Comparison of ENCODE assay signal across 1 cellular context in genomic region chr20:43514062-43514971, GRCh38.
A peak's percentile ranks its signal among the peaks of the same experiment; 100 is the strongest.
TF ChIP-seq lines count a peak whose summit lies in the region.

No MANE protein-coding gene starts in this region.

TF ChIP-seq in GM12878, 131 proteins besides CTCF, POLR2A, EP300 and RAD21 (continued from another document and continues in another):
- TF ChIP-seq TCF7 (IDR thresholded peaks at IDR 0.05; ENCODE audit: borderline replicate concordance): no peak
- peak; percentile 25; the same call in 1 of the 2 replicates for TF ChIP-seq ATF7 (IDR thresholded peaks at IDR 0.05; ENCODE audit: low read depth)
- TF ChIP-seq MLLT1 (IDR thresholded peaks at IDR 0.05): 0 out of 2 replicates have a peak, but pooled peaks have one; percentile 29
- TF ChIP-seq ZNF217 (IDR thresholded peaks at IDR 0.05): no peak
- 0 out of 2 replicates have a peak, but pooled peaks have one; percentile 13 for TF ChIP-seq NRF1 (conservative IDR thresholded peaks at IDR 0.05; ENCODE audit: low read depth, low read length)
- TF ChIP-seq SIX5 (IDR thresholded peaks at IDR 0.05; ENCODE audit: low read depth, low read length, severe bottlenecking): no peak
- TF ChIP-seq NKRF (conservative IDR thresholded peaks at IDR 0.05): peak; percentile 44
- no peak; the same call in 1 of the 2 replicates for TF ChIP-seq MAX (IDR thresholded peaks at IDR 0.05; ENCODE audit: low read depth, low read length)
- no peak for TF ChIP-seq PRDM15 (CRISPR knock-in tag; IDR thresholded peaks at IDR 0.05)
- peak; percentile 53 for TF ChIP-seq SP1 (IDR thresholded peaks at IDR 0.05; ENCODE audit: low read depth, low read length)
- no peak for TF ChIP-seq RBBP5 (conservative IDR thresholded peaks at IDR 0.05)
- no peak for TF ChIP-seq SMAD1 (IDR thresholded peaks at IDR 0.05; ENCODE audit: low read depth, partially characterized antibody)
- no peak for TF ChIP-seq HDAC2 (IDR thresholded peaks at IDR 0.05)
- TF ChIP-seq SRF (IDR thresholded peaks at IDR 0.05; ENCODE audit: low read depth in 2 of 2, low read length in 2 of 2): no peak
- no peak for TF ChIP-seq ATF2 (IDR thresholded peaks at IDR 0.05; ENCODE audit: low read length)
- TF ChIP-seq GABPA (IDR thresholded peaks at IDR 0.05; ENCODE audit: low read depth): no peak
- no peak for TF ChIP-seq ZBTB4 (CRISPR knock-in tag; IDR thresholded peaks at IDR 0.05)
- TF ChIP-seq ZNF24 (IDR thresholded peaks at IDR 0.05): no peak
- no peak for TF ChIP-seq BACH1 (IDR thresholded peaks at IDR 0.05; ENCODE audit: borderline replicate concordance)
- no peak for TF ChIP-seq SREBF1 (IDR thresholded peaks at IDR 0.05; ENCODE audit: low read length)
- TF ChIP-seq CUX1 (IDR thresholded peaks at IDR 0.05; ENCODE audit: insufficient replicate concordance, low read depth, low read length): no peak
- no peak for TF ChIP-seq HCFC1 (IDR thresholded peaks at IDR 0.05; ENCODE audit: low read length)
- TF ChIP-seq ZNF687 (IDR thresholded peaks at IDR 0.05): peak; percentile 49; the same call in 1 of the 2 replicates
- TF ChIP-seq KDM1A (IDR thresholded peaks at IDR 0.05; ENCODE audit: borderline replicate concordance): no peak
- peak; percentile 97 for TF ChIP-seq HDGF (IDR thresholded peaks at IDR 0.05)
- TF ChIP-seq CBX5 (IDR thresholded peaks at IDR 0.05; ENCODE audit: low read depth): no peak
- TF ChIP-seq RUNX3 (IDR thresholded peaks at IDR 0.05; ENCODE audit: low read length): peak; percentile 67
- 0 out of 2 replicates have a peak, but pooled peaks have one; percentile 7 for TF ChIP-seq CREM (IDR thresholded peaks at IDR 0.05; ENCODE audit: low read depth)
- no peak for TF ChIP-seq ESRRA (IDR thresholded peaks at IDR 0.05; ENCODE audit: low read length)
- TF ChIP-seq MTA3 (IDR thresholded peaks at IDR 0.05; ENCODE audit: borderline replicate concordance, low read length): no peak
- no peak for TF ChIP-seq ZZZ3 (IDR thresholded peaks at IDR 0.05; ENCODE audit: control insufficient read depth, insufficient read length, low read depth)
- no peak for TF ChIP-seq IRF5 (IDR thresholded peaks at IDR 0.05; ENCODE audit: borderline replicate concordance)
